ENCODE assay signal across 20 cellular contexts in the genomic region with DNA sequence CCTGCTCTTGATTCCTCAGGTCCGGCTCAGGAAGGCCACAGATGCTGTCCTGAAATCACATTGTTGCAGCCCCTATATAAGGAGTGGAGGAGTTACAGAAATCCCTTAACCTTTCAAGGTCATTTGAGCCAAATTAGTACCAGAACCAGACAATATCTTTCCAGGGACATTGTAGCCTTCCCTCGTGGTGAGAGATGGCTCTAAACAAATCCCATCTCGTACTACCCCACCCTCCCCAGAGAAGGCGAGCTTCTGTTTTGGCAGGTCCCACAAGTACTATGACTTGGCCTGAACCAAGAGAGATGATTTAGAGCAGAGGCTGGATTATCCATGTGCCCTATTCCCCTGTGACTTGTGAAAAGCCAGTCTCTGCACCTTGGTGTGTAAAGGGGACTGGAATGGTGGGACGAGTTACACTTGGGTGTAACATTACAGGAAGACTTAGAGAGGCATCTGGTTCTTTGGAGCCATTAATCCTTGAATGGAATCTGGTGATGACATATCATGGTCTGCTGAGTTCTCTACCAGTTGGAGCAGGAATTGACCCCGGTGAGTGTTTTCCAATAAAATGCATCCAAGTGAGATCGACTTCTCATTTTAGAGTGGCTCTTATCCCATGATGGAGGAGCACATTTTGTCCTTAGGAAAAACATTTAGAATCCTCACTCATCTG. TPM values are rescaled to one million over a fixed set of nuclear protein-coding genes. Genes with fewer than 3 reads are reported as not detected.
A peak's percentile ranks its signal among the peaks of the same experiment; 100 is the strongest.
DNase-seq lines count a peak whose midpoint lies in the region; ATAC-seq, FAIRE-seq and TF ChIP-seq lines count a peak whose summit lies in the region.
"Had no signal": no experiment of that assay in that cellular context is flagged by ENCODE, and none has a peak within 500 bp of the region (broad histone marks: within the 10 kb centered on the region; RNA-seq: fewer than 3 reads in every experiment).

A gene (minus strand): TSS at position 51 of the 673 bp plus-strand sequence. CDS start 16,134 bp downstream, outside the sequence.

- no peaks in the 10 kb centered on the region for H3K9me3 ChIP-seq in adrenal gland (replicated peaks in 1 of 3)
- H3K9me3 ChIP-seq: BLaER1 had no signal

- H3K27me3 ChIP-seq in bronchial epithelial cell (ENCODE audit: control insufficient read depth, insufficient read depth, low read length) (no peaks in the 10 kb centered on the region), adrenal gland (no peaks in the 10 kb centered on the region)
- H3K27me3 ChIP-seq: BLaER1 had no signal

- no peak for TF ChIP-seq POLR2A in adrenal gland (IDR thresholded peaks at IDR 0.05)

- no peak for ATAC-seq in HG02840 (IDR thresholded peaks at IDR 0.05; ENCODE audit: low FRiP score, unreplicated experiment)
- ATAC-seq: PC-3 had no signal

- H3K36me3 ChIP-seq in bronchial epithelial cell (ENCODE audit: control insufficient read depth, insufficient read depth, low read length) (no peaks in the 10 kb centered on the region), adrenal gland (replicated peaks in 1 of 2) (no peaks in the 10 kb centered on the region)
- H3K36me3 ChIP-seq: BLaER1 had no signal

- peak; percentile 7 for FAIRE-seq in bronchial epithelial cell (lab: Jason Lieb, UNC)
- FAIRE-seq: A204.1, H54 had no signal

- H3K4me1 ChIP-seq in adrenal gland (replicated peaks in 1 of 2): no peaks in the 10 kb centered on the region

- TF ChIP-seq CTCF in bronchial epithelial cell (IDR thresholded peaks at IDR 0.05; ENCODE audit: insufficient read depth, low read length, severe bottlenecking) (no peak), adrenal gland (IDR thresholded peaks at IDR 0.05) (no peak)

- no peak within 1 kb of the TSS for H3K4me3 ChIP-seq in bronchial epithelial cell (ENCODE audit: low read depth, low read length)
- H3K4me3 ChIP-seq in adrenal gland: no peak within 1 kb of the TSS
- H3K4me3 ChIP-seq: BLaER1 had no signal

- intact Hi-C loops in adrenal gland (cut with DNase I): no loop called here

- DNase-seq in NCI-H82 (lab: John Stamatoyannopoulos, UW): peak; percentile 9
- DNase-seq in NCI-H82 treated with DMSO at 0.1 percent for 48 hours (lab: John Stamatoyannopoulos, UW; ENCODE audit: unreplicated experiment): no peak
- no peak for DNase-seq in bronchial epithelial cell (ENCODE audit: low read depth)
- DNase-seq in left kidney (ENCODE audit: low read depth, low spot score): peak; percentile 87
- no peak for DNase-seq in iPS-NIHi7 (ENCODE audit: extremely low spot score)
- no peak for DNase-seq in AG08396 (ENCODE audit: low spot score)
- no peak for DNase-seq in adrenal gland
- DNase-seq: Calu3; CD4-positive, alpha-beta memory T cell; KBM-7; MV-4-11; NCI-H1930; NCI-H510A; PC-3; SIG-M5 had no signal

- H3K27ac ChIP-seq in adrenal gland: no peak within 1 kb of the TSS
- H3K27ac ChIP-seq: BLaER1, RWPE1 had no signal

- 41 to 56% (median 54%) methylated on average over 7 of the region's 7 CpGs for WGBS in adrenal gland, 4 donors

RNA-seq across cellular contexts. Expression of the gene that starts here (rescaled TPM):
- total RNA-seq in bronchial epithelial cell (not detected in 2 replicates), adrenal gland (not detected)
- polyA plus RNA-seq in adrenal gland: not detected
- total RNA-seq: Calu3; CD4-positive, alpha-beta memory T cell; PC-3 had no signal
- polyA plus RNA-seq: CD4-positive, alpha-beta memory T cell had no signal

Comparison
In these comparisons a context has a peak if more than half of its experiments do, and no peak if none do; other contexts are left out.
1. DNase-seq: peak in NCI-H82 (single experiment) and left kidney (single experiment); none in NCI-H82 treated with DMSO at 0.1 percent for 48 hours (single experiment), bronchial epithelial cell (single experiment), iPS-NIHi7 (single experiment), AG08396 (single experiment) and adrenal gland (0 of 7).